In the genomic region with DNA sequence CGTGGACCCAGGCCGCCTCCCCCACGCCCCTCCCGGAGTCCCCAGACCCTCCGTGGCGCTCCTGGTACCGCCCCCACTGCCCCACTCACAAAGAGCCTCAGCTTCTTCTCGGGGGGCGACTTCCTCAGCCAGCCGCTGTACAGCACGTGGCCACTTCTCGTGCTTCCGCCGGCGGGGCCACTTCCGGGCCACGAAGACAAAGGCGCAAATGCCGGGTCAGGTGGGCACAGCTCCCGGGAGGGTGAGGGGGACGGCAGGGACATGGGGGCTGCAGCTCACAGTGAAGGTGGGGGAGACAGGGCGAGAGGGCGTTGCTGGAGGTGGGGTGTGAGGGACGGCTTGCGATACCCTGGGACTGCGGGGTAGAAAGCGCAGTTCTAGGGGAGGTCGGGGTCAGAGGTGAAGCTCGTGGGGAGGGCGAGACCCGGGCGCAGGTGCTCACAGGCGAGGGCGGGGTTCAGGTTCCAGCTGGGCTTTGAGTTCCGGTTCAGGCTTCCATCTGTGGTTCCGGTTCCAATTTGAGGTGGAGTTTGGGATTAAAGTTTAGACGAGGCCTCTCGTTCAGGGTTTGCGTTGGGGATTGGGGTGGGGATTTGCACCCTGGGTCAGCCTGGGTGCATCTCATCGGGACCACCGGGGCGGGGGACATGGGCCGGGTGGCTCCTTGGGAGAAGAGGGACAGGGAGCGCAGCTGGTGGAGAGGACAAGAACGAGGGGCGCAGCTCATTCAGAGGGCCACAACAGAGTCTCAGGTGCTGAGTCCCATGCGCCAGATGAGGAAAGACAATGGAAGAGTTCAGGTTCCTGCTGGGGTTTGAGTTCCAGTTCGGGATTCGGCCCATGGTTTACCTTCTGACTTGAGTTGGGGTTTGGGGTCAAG, we compare ENCODE assay signal across 15 cellular contexts. TPM values are rescaled to one million over a fixed set of nuclear protein-coding genes. Genes with fewer than 3 reads are reported as not detected.
"Had no signal": no experiment of that assay in that cellular context is flagged by ENCODE, and none has a peak within 500 bp of the region (broad histone marks: within the 10 kb centered on the region; RNA-seq: fewer than 3 reads in every experiment).

A gene with protein sequence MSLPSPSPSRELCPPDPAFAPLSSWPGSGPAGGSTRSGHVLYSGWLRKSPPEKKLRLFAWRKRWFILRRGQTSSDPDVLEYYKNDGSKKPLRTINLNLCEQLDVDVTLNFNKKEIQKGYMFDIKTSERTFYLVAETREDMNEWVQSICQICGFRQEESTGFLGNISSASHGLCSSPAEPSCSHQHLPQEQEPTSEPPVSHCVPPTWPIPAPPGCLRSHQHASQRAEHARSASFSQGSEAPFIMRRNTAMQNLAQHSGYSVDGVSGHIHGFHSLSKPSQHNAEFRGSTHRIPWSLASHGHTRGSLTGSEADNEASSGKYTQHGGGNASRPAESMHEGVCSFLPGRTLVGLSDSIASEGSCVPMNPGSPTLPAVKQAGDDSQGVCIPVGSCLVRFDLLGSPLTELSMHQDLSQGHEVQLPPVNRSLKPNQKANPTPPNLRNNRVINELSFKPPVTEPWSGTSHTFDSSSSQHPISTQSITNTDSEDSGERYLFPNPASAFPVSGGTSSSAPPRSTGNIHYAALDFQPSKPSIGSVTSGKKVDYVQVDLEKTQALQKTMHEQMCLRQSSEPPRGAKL (minus strand): TSS at position 371 of the 880 bp plus-strand sequence. CDS start 108 bp downstream, at position 263.

- H3K4me3 ChIP-seq: dorsolateral prefrontal cortex, psoas muscle, right lobe of liver had no signal

- DNase-seq: activated CD4-positive, alpha-beta T cell treated with anti-CD3 and anti-CD28 coated beads, Interleukin-2, amount 50 U/mL, for 1 hour; activated CD8-positive, alpha-beta memory T cell treated with anti-CD3 and anti-CD28 coated beads for 24 hours; activated naive CD4-positive, alpha-beta T cell; activated naive CD8-positive, alpha-beta T cell treated with anti-CD3 and anti-CD28 coated beads, Interleukin-2, amount 50 U/mL, for 24 hours; dorsolateral prefrontal cortex; right lobe of liver; SW 1271 had no signal

- H3K9me3 ChIP-seq: psoas muscle, right lobe of liver had no signal

- H3K36me3 ChIP-seq: right lobe of liver had no signal

- H3K27ac ChIP-seq: dorsolateral prefrontal cortex, psoas muscle, right lobe of liver had no signal

- H3K27me3 ChIP-seq: right lobe of liver had no signal

- ATAC-seq: activated CD4-positive, CD25-positive, alpha-beta regulatory T cell treated with anti-CD3 and anti-CD28 coated beads, Interleukin-2, amount 50 U/mL, for 24 hours; activated naive CD8-positive, alpha-beta T cell treated with anti-CD3 and anti-CD28 coated beads, Interleukin-2, amount 50 U/mL, for 24 hours; psoas muscle; right lobe of liver had no signal

- H3K27ac Mint-ChIP-seq: activated naive CD8-positive, alpha-beta T cell treated with anti-CD3 and anti-CD28 coated beads, Interleukin-2, amount 50 U/mL, for 24 hours; nephron; T-helper 2 cell treated with Interferon-gamma antibody and Interleukin-4, amounts not matched to agents 5 μg/mL and 100 μg/mL, for 36 hours had no signal

- H3K4me1 ChIP-seq: psoas muscle, right lobe of liver had no signal

- FAIRE-seq: astrocyte, urothelium cell line had no signal

- H3K4me3 Mint-ChIP-seq: activated naive CD8-positive, alpha-beta T cell treated with anti-CD3 and anti-CD28 coated beads, Interleukin-2, amount 50 U/mL, for 24 hours; nephron; T-helper 2 cell treated with Interferon-gamma antibody and Interleukin-4, amounts not matched to agents 5 μg/mL and 100 μg/mL, for 36 hours had no signal

- H3K4me1 Mint-ChIP-seq: activated naive CD8-positive, alpha-beta T cell treated with anti-CD3 and anti-CD28 coated beads, Interleukin-2, amount 50 U/mL, for 24 hours; nephron had no signal

RNA-seq across cellular contexts. Expression of the gene that starts here (rescaled TPM):
- total RNA-seq: astrocyte, omental fat pad, psoas muscle, right lobe of liver had no signal
- polyA plus RNA-seq: esophagus, psoas muscle had no signal
